In genomic region chr6:142088858-142089216, GRCh38 we compare ENCODE assay signal across 10 cellular contexts. TPM values are rescaled to one million over a fixed set of nuclear protein-coding genes. Genes with fewer than 3 reads are reported as not detected.
DNase-seq lines count a peak whose midpoint lies in the region; ATAC-seq and TF ChIP-seq lines count a peak whose summit lies in the region.
"Had no signal": no experiment of that assay in that cellular context is flagged by ENCODE, and none has a peak within 500 bp of the region (broad histone marks: within the 10 kb centered on the region; RNA-seq: fewer than 3 reads in every experiment).

No MANE protein-coding gene starts in this region.

- no peak for TF ChIP-seq EP300 in gastroesophageal sphincter (IDR thresholded peaks at IDR 0.05)

- H3K9me3 ChIP-seq in HUES6 (ENCODE audit: control insufficient read depth, insufficient read depth, low read depth, low read length) = no peaks in the 10 kb centered on the region
- no peaks in the 10 kb centered on the region for H3K9me3 ChIP-seq in gastroesophageal sphincter

- TF ChIP-seq CTCF in gastroesophageal sphincter (IDR thresholded peaks at IDR 0.05) = no peak

- H3K4me1 ChIP-seq in HUES6 (ENCODE audit: control insufficient read depth, insufficient read depth, low read length) = peaks cover 4% of the 10 kb centered on the region; the same call in 1 of the 2 replicates
- H3K4me1 ChIP-seq in gastroesophageal sphincter = no peaks in the 10 kb centered on the region

- ATAC-seq in HG03460 (IDR thresholded peaks at IDR 0.05; ENCODE audit: unreplicated experiment) (no peak), gastroesophageal sphincter (no peak)

- peaks cover 23% of the 10 kb centered on the region for H3K27me3 ChIP-seq in HUES6 (ENCODE audit: control insufficient read depth, insufficient read depth, low read length)
- peaks cover 32% of the 10 kb centered on the region for H3K27me3 ChIP-seq in gastroesophageal sphincter

- WGBS in gastroesophageal sphincter (ENCODE audit: low coverage in 1 of 2), 2 donors = 3 to 20% methylated on average over 3 to 13 of the region's 14 CpGs

- DNase-seq in COLO668 (lab: John Stamatoyannopoulos, UW; ENCODE audit: unreplicated experiment) = peak; percentile 35
- DNase-seq in T47D (ENCODE audit: low read depth in 1 of 2, low spot score in 1 of 2) = peak; percentile 35 to 81
- DNase-seq in left kidney (ENCODE audit: low read depth, low spot score) = peak; percentile 90
- DNase-seq in dedifferentiated amniotic fluid mesenchymal stem cell (ENCODE audit: extremely low spot score) = no peak
- DNase-seq in NCI-H2227 treated with DMSO at 0.1 percent for 48 hours (lab: John Stamatoyannopoulos, UW) = no peak
- DNase-seq: NCI-H187 treated with DMSO at 0.1 percent for 48 hours had no signal

- H3K4me3 ChIP-seq in HUES6 (ENCODE audit: low read depth, low read length) = peak overlapping the region; percentile 57
- H3K4me3 ChIP-seq in gastroesophageal sphincter = no peak overlapping the region

- in situ Hi-C loops in T47D (cut with HindIII; ENCODE audit: low pct_unique_long_range_greater_than_20kb, low sequenced_read_pairs) = no loop called here

- H3K36me3 ChIP-seq in HUES6 (ENCODE audit: control insufficient read depth, insufficient read depth, low read length) (no peaks in the 10 kb centered on the region), gastroesophageal sphincter (no peaks in the 10 kb centered on the region)

- H3K9ac ChIP-seq in HUES6 (ENCODE audit: low read length) = no peak overlapping the region

- H3K27ac ChIP-seq in HUES6 (ENCODE audit: low read depth, low read length) = no peak overlapping the region
- H3K27ac ChIP-seq in gastroesophageal sphincter = no peak overlapping the region

- TF ChIP-seq POLR2A in gastroesophageal sphincter (IDR thresholded peaks at IDR 0.05) = no peak

RNA-seq across cellular contexts. Expression of gene GJE1, which starts 43.9 kb away (rescaled TPM):
- total RNA-seq in gastroesophageal sphincter = not detected
- total RNA-seq: omental fat pad had no signal

RNA-seq across cellular contexts. Expression of gene NMBR, which starts 58.1 kb away (rescaled TPM):
- not detected for total RNA-seq in gastroesophageal sphincter
- total RNA-seq: omental fat pad had no signal

RNA-seq across cellular contexts. Expression of gene VTA1, which starts 58.2 kb away (rescaled TPM):
- total RNA-seq in gastroesophageal sphincter = 10 to 100 TPM; 32.4 to 47.2 (median 37.4) TPM

Comparison
In these comparisons a context has a peak if more than half of its experiments do, and no peak if none do; other contexts are left out.
1. DNase-seq: peak in COLO668 (single experiment), T47D (2 of 2) and left kidney (single experiment); none in dedifferentiated amniotic fluid mesenchymal stem cell (single experiment) and NCI-H2227 treated with DMSO at 0.1 percent for 48 hours (single experiment).